Comparison of ENCODE assay signal across 1 cellular context in genomic region chr17:50909765-50910661, GRCh38.
TF ChIP-seq lines count a peak whose summit lies in the region.

No MANE protein-coding gene starts in this region.

TF ChIP-seq in HepG2, 621 proteins besides CTCF, POLR2A, EP300 and RAD21 (continued from another document and continues in another):
- TF ChIP-seq ZBED4 (CRISPR knock-in tag; IDR thresholded peaks at IDR 0.05; ENCODE audit: borderline replicate concordance): peak; percentile 65; the same call in 1 of the 2 replicates
- TF ChIP-seq RFXANK (CRISPR knock-in tag; IDR thresholded peaks at IDR 0.05): no peak
- TF ChIP-seq PBX2 (CRISPR knock-in tag; IDR thresholded peaks at IDR 0.05): no peak
- 0 out of 2 replicates have a peak, but pooled peaks have one; percentile 37 for TF ChIP-seq KLF11 (CRISPR knock-in tag; IDR thresholded peaks at IDR 0.05)
- TF ChIP-seq BCL6 (CRISPR knock-in tag; IDR thresholded peaks at IDR 0.05): peak; percentile 49; the same call in 1 of the 2 replicates
- no peak; the same call in 1 of the 2 replicates for TF ChIP-seq MTF2 (CRISPR knock-in tag; IDR thresholded peaks at IDR 0.05; ENCODE audit: borderline replicate concordance)
- TF ChIP-seq STAT5B (CRISPR knock-in tag; IDR thresholded peaks at IDR 0.05): no peak
- no peak for TF ChIP-seq SP1 (IDR thresholded peaks at IDR 0.05)
- TF ChIP-seq SP1 (CRISPR knock-in tag; IDR thresholded peaks at IDR 0.05): 0 out of 2 replicates have a peak, but pooled peaks have one; percentile 22
- no peak for TF ChIP-seq FOXJ3 (CRISPR knock-in tag; IDR thresholded peaks at IDR 0.05; ENCODE audit: borderline replicate concordance)
- TF ChIP-seq BCL3 (CRISPR knock-in tag; IDR thresholded peaks at IDR 0.05): no peak; the same call in 1 of the 2 replicates
- TF ChIP-seq ZBTB4 (CRISPR knock-in tag; IDR thresholded peaks at IDR 0.05; ENCODE audit: borderline replicate concordance): peak; percentile 47; the same call in 1 of the 2 replicates
- no peak for TF ChIP-seq RBAK (CRISPR knock-in tag; IDR thresholded peaks at IDR 0.05)
- TF ChIP-seq SIX4 (CRISPR knock-in tag; IDR thresholded peaks at IDR 0.05): no peak
- no peak for TF ChIP-seq REST (IDR thresholded peaks at IDR 0.05; ENCODE audit: borderline replicate concordance in 1 of 2, low read depth in 1 of 2, low read length in 2 of 2)
- no peak for TF ChIP-seq TIGD3 (CRISPR knock-in tag; IDR thresholded peaks at IDR 0.05; ENCODE audit: borderline replicate concordance)
- no peak for TF ChIP-seq HMGA1 (CRISPR knock-in tag; conservative IDR thresholded peaks at IDR 0.05)
- TF ChIP-seq FOXA1 (IDR thresholded peaks at IDR 0.05): no peak
- TF ChIP-seq FOXA1 (CRISPR knock-in tag; IDR thresholded peaks at IDR 0.05): no peak
- TF ChIP-seq NR2F6 (IDR thresholded peaks at IDR 0.05): no peak
- peak; percentile 86 for TF ChIP-seq NR2F6 (CRISPR knock-in tag; IDR thresholded peaks at IDR 0.05)
- TF ChIP-seq ZNF776 (CRISPR knock-in tag; IDR thresholded peaks at IDR 0.05): no peak
- peak; percentile 48; the same call in 1 of the 2 replicates for TF ChIP-seq GZF1 (CRISPR knock-in tag; IDR thresholded peaks at IDR 0.05)
- TF ChIP-seq SMAD9 (CRISPR knock-in tag; IDR thresholded peaks at IDR 0.05): no peak
- peak; percentile 99 for TF ChIP-seq HIC2 (CRISPR knock-in tag; IDR thresholded peaks at IDR 0.05; ENCODE audit: low read depth)
- peak; percentile 51; the same call in 1 of the 2 replicates for TF ChIP-seq TMF1 (CRISPR knock-in tag; IDR thresholded peaks at IDR 0.05; ENCODE audit: low read depth)
- peak; percentile 82 for TF ChIP-seq ZFP90 (CRISPR knock-in tag; IDR thresholded peaks at IDR 0.05; ENCODE audit: borderline replicate concordance)
- no peak; the same call in 1 of the 2 replicates for TF ChIP-seq MTERF4 (CRISPR knock-in tag; IDR thresholded peaks at IDR 0.05)
- TF ChIP-seq ZNF224 (CRISPR knock-in tag; IDR thresholded peaks at IDR 0.05): 0 out of 2 replicates have a peak, but pooled peaks have one; percentile 43
- TF ChIP-seq ZNF180 (CRISPR knock-in tag; IDR thresholded peaks at IDR 0.05; ENCODE audit: borderline replicate concordance, low read depth): no peak
- no peak for TF ChIP-seq ZFP36 (IDR thresholded peaks at IDR 0.05; ENCODE audit: borderline replicate concordance, low read depth, low read length, partially characterized antibody)
- 0 out of 2 replicates have a peak, but pooled peaks have one; percentile 6 for TF ChIP-seq TBX2 (CRISPR knock-in tag; IDR thresholded peaks at IDR 0.05; ENCODE audit: borderline replicate concordance)
- TF ChIP-seq ZNF160 (CRISPR knock-in tag; IDR thresholded peaks at IDR 0.05): no peak
- 0 out of 2 replicates have a peak, but pooled peaks have one; percentile 50 for TF ChIP-seq ATF2 (CRISPR knock-in tag; IDR thresholded peaks at IDR 0.05)
- TF ChIP-seq ZNF775 (CRISPR knock-in tag; IDR thresholded peaks at IDR 0.05; ENCODE audit: borderline replicate concordance): 0 out of 2 replicates have a peak, but pooled peaks have one; percentile 16
- TF ChIP-seq BATF2 (CRISPR knock-in tag; IDR thresholded peaks at IDR 0.05): no peak
